Comparison of ENCODE assay signal across 1 cellular context in the genomic region with DNA sequence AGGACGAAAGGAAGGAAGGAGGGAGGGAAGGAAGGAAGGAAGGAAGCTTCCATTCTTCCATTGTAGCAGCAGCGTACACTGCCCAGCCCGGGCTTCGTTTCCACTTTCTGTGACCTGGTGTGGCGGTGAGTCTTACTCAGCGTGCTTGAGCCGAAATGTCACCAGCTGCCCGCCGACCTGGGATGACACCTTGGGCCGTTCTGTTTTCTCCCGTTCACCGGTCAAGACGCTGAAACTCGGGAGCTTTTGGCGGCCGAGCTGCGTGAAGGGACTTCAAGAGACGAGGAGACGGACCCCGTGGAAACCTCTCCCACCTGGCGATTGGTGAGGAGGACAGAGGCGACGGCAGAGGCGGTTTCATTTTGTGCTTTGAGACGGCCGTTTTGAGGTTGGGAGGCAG.
TF ChIP-seq lines count a peak whose summit lies in the region.

No MANE protein-coding gene starts in this region.

TF ChIP-seq in K562, 482 proteins besides CTCF, POLR2A, EP300 and RAD21 (continued from another document):
- TF ChIP-seq, protein P1, sequence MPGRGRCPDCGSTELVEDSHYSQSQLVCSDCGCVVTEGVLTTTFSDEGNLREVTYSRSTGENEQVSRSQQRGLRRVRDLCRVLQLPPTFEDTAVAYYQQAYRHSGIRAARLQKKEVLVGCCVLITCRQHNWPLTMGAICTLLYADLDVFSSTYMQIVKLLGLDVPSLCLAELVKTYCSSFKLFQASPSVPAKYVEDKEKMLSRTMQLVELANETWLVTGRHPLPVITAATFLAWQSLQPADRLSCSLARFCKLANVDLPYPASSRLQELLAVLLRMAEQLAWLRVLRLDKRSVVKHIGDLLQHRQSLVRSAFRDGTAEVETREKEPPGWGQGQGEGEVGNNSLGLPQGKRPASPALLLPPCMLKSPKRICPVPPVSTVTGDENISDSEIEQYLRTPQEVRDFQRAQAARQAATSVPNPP (IDR thresholded peaks at IDR 0.05; ENCODE audit: borderline replicate concordance, insufficient read depth, insufficient read length), result no peak
- TF ChIP-seq HOXB6 (CRISPR knock-in tag; IDR thresholded peaks at IDR 0.05; ENCODE audit: borderline replicate concordance), result no peak
- no peak for TF ChIP-seq MCM5 (IDR thresholded peaks at IDR 0.05; ENCODE audit: low read depth)
- TF ChIP-seq KAT2B (IDR thresholded peaks at IDR 0.05; ENCODE audit: low read depth, low read length), result no peak
